8 cellular contexts compared by ENCODE assay signal in the genomic region with DNA sequence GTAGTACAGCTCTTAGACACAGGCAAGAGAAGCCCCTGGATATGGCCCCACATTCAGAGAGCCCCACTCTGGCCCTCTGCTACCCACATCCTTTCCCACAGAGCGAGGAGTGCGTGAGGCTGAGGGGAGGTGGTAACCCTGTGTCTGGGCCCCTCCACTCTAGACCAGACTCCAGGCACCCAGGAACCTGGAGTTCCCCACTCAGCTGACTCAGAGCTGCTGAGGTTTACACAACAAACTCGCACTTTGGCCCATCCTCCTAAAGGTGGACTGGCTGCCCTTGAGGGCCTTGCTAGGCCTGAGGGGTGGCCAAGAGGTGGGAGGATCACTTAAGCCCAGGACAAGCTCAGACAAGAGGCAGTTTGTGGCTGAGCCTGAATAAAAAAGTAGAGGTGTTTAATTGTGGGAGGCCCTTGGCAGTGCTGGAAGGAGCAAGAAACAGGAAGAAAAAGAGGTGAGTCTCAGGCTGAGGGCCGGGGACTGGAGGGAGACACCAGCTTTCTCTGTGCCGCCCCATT. TPM values are rescaled to one million over a fixed set of nuclear protein-coding genes. Genes with fewer than 3 reads are reported as not detected.
DNase-seq lines count a peak whose midpoint lies in the region; ATAC-seq and TF ChIP-seq lines count a peak whose summit lies in the region.

No MANE protein-coding gene starts in this region.

- no CpG with 5 or more reads among the region's 5 CpGs for WGBS in neuronal stem cell (ENCODE audit: extremely low coverage in 2 of 2, insufficient read length in 2 of 2, insufficient replicate concordance in 1 of 2), 2 donors
- 44 to 61% methylated on average over 5 of the region's 5 CpGs for WGBS in lower leg skin, 2 donors

- no peak overlapping the region for H2AK5ac ChIP-seq in neuronal stem cell (ENCODE audit: low read depth, low read length)

- no peak for TF ChIP-seq CTCF in lower leg skin (IDR thresholded peaks at IDR 0.05)
- TF ChIP-seq CTCF in brain microvascular endothelial cell (IDR thresholded peaks at IDR 0.05; ENCODE audit: low read depth, low read length, missing control alignments): no peak

- H3K9me3 Mint-ChIP-seq in activated T-cell treated with anti-CD3 and anti-CD28 coated beads, Interleukin-2, amount 50 U/mL, for 72 hours: no peaks in the 10 kb centered on the region

- H3K27ac ChIP-seq in neuronal stem cell (replicated peaks; ENCODE audit: low read length) (no peak overlapping the region), brain microvascular endothelial cell (no peak overlapping the region)

- no peak overlapping the region for H3K4me2 ChIP-seq in neuronal stem cell (ENCODE audit: insufficient read depth, low read length, poor library complexity, severe bottlenecking)

- peak overlapping the region; percentile 12 for H2AFZ ChIP-seq in neuronal stem cell (ENCODE audit: low read length)

- ATAC-seq in GM19035 (IDR thresholded peaks at IDR 0.05; ENCODE audit: unreplicated experiment) (peak; percentile 94), HG03196 (IDR thresholded peaks at IDR 0.05; ENCODE audit: unreplicated experiment) (peak; percentile 82)
- peak; percentile 99 for ATAC-seq in activated T-cell treated with anti-CD3 and anti-CD28 coated beads, Interleukin-2, amount 50 U/mL, for 72 hours (replicated peaks in 1 of 2)

- H3K18ac ChIP-seq in neuronal stem cell (ENCODE audit: low read length): peak overlapping the region; percentile 70

- H4K91ac ChIP-seq in neuronal stem cell (ENCODE audit: low read depth, low read length, poor library complexity): no peak overlapping the region

- peaks cover 2% of the 10 kb centered on the region for H3K79me1 ChIP-seq in neuronal stem cell (ENCODE audit: low read depth, low read length)

- H3K27ac Mint-ChIP-seq in activated T-cell treated with anti-CD3 and anti-CD28 coated beads, Interleukin-2, amount 50 U/mL, for 72 hours: peak overlapping the region; percentile 98

- DNase-seq in A172 (ENCODE audit: low spot score) (peak; percentile 36), neuronal stem cell (ENCODE audit: low spot score) (no peak), lower leg skin (ENCODE audit: low spot score in 2 of 2) (no peak), 8988T (no peak), brain microvascular endothelial cell (no peak)
- peak; percentile 82 to 89 for DNase-seq in activated T-cell treated with anti-CD3 and anti-CD28 coated beads, Interleukin-2, amount 50 U/mL, for 72 hours

- no peaks in the 10 kb centered on the region for H3K36me3 ChIP-seq in neuronal stem cell (replicated peaks in 1 of 2; ENCODE audit: control insufficient read depth in 2 of 2, insufficient read depth in 2 of 2, low read length in 2 of 2)
- H3K36me3 ChIP-seq in brain microvascular endothelial cell (replicated peaks): no peaks in the 10 kb centered on the region

- H3K27me3 ChIP-seq in neuronal stem cell (ENCODE audit: control insufficient read depth in 3 of 3, insufficient read depth in 3 of 3, low read depth in 1 of 3, low read length in 3 of 3): no peaks in the 10 kb centered on the region
- H3K27me3 ChIP-seq in brain microvascular endothelial cell (replicated peaks): no peaks in the 10 kb centered on the region

- H3K9me3 ChIP-seq in neuronal stem cell (replicated peaks in 1 of 2; ENCODE audit: control insufficient read depth in 2 of 2, insufficient read depth in 1 of 2, low read depth in 1 of 2, low read length in 2 of 2): no peaks in the 10 kb centered on the region

- peak overlapping the region; percentile 91 for H2BK15ac ChIP-seq in neuronal stem cell (ENCODE audit: low read length)

- no peak overlapping the region for H3K4ac ChIP-seq in neuronal stem cell (ENCODE audit: low read length)

- H3K4me1 ChIP-seq in neuronal stem cell (ENCODE audit: control insufficient read depth in 2 of 2, insufficient read depth in 1 of 2, low read depth in 1 of 2, low read length in 2 of 2): no peaks in the 10 kb centered on the region

- in situ Hi-C loops in brain microvascular endothelial cell (cut with HindIII; ENCODE audit: low pct_ligation_motif_present, low sequenced_read_pairs): no loop called here

- no peak overlapping the region for H3K4me3 ChIP-seq in neuronal stem cell (ENCODE audit: low read length in 2 of 2)
- H3K4me3 ChIP-seq in lower leg skin (ENCODE audit: low read depth, poor library complexity, severe bottlenecking): no peak overlapping the region
- no peak overlapping the region for H3K4me3 ChIP-seq in brain microvascular endothelial cell (ENCODE audit: low read depth, low read length)

- H2BK120ac ChIP-seq in neuronal stem cell (ENCODE audit: low read depth, low read length): peak overlapping the region; percentile 97

- TF ChIP-seq POLR2A in lower leg skin (IDR thresholded peaks at IDR 0.05): no peak

- no peak overlapping the region for H3K23ac ChIP-seq in neuronal stem cell (ENCODE audit: low read depth, low read length, poor library complexity)

- no peaks in the 10 kb centered on the region for H3K27me3 Mint-ChIP-seq in activated T-cell treated with anti-CD3 and anti-CD28 coated beads, Interleukin-2, amount 50 U/mL, for 72 hours (ENCODE audit: low read depth)

- peak overlapping the region; percentile 72 to 89 for H3K4me3 Mint-ChIP-seq in activated T-cell treated with anti-CD3 and anti-CD28 coated beads, Interleukin-2, amount 50 U/mL, for 72 hours

- H4K8ac ChIP-seq in neuronal stem cell (ENCODE audit: low read depth, low read length): no peak overlapping the region

- H2BK5ac ChIP-seq in neuronal stem cell (ENCODE audit: low read length): no peak overlapping the region

- H3K9ac ChIP-seq in neuronal stem cell (ENCODE audit: low read depth, low read length, poor library complexity): no peak overlapping the region

- peaks cover 7 to 16% of the 10 kb centered on the region in 2 donors for H3K36me3 Mint-ChIP-seq in activated T-cell treated with anti-CD3 and anti-CD28 coated beads, Interleukin-2, amount 50 U/mL, for 72 hours (ENCODE audit: insufficient read depth in 2 of 2)

- H2BK12ac ChIP-seq in neuronal stem cell (ENCODE audit: low read length): no peak overlapping the region

- intact Hi-C loops in lower leg skin (cut with DNase I; ENCODE audit: low total_unique reads): no loop called here

- peaks cover 50% of the 10 kb centered on the region for H3K4me1 Mint-ChIP-seq in activated T-cell treated with anti-CD3 and anti-CD28 coated beads, Interleukin-2, amount 50 U/mL, for 72 hours (ENCODE audit: low read depth)

- H3K14ac ChIP-seq in neuronal stem cell (ENCODE audit: low read length): no peak overlapping the region

RNA-seq across cellular contexts. Expression of gene MR1, which starts 10.7 kb away (rescaled TPM):
- total RNA-seq in A172 (2014; rRNA removed; shearing (Covaris generic)): 19.6 and 21.1 TPM in 2 replicates
- 10 to 100 TPM; 48.9 to 49.9 TPM for total RNA-seq in activated T-cell treated with anti-CD3 and anti-CD28 coated beads, Interleukin-2, amount 50 U/mL, for 72 hours
- polyA plus RNA-seq in neuronal stem cell (2013, experiment 1 of 2): 0.10 TPM
- polyA plus RNA-seq in neuronal stem cell (2013, experiment 2 of 2): 0.06 TPM
- 10 to 100 TPM; 13.2 to 18.6 (median 16.3) TPM for total RNA-seq in lower leg skin

RNA-seq across cellular contexts. Expression of gene STX6, which starts 21.8 kb away (rescaled TPM):
- total RNA-seq in A172 (2014; rRNA removed; shearing (Covaris generic)): 34.1 and 42.1 TPM in 2 replicates
- 10 to 100 TPM; 20.9 to 21.5 TPM for total RNA-seq in activated T-cell treated with anti-CD3 and anti-CD28 coated beads, Interleukin-2, amount 50 U/mL, for 72 hours
- 15.7 TPM for polyA plus RNA-seq in neuronal stem cell (2013, experiment 1 of 2)
- 16.0 TPM for polyA plus RNA-seq in neuronal stem cell (2013, experiment 2 of 2)
- total RNA-seq in lower leg skin: 10 to 100 TPM; 25.0 to 32.8 (median 28.9) TPM

RNA-seq across cellular contexts. Expression of gene IER5, which starts 44.0 kb away (rescaled TPM):
- 41.9 and 45.0 TPM in 2 replicates for total RNA-seq in A172 (2014; rRNA removed; shearing (Covaris generic))
- 10 to 100 TPM; 71.8 to 72.2 TPM for total RNA-seq in activated T-cell treated with anti-CD3 and anti-CD28 coated beads, Interleukin-2, amount 50 U/mL, for 72 hours
- polyA plus RNA-seq in neuronal stem cell (2013, experiment 1 of 2): 11.5 TPM
- polyA plus RNA-seq in neuronal stem cell (2013, experiment 2 of 2): 11.4 TPM
- 10 to 100 TPM; 36.7 to 53.4 (median 48.3) TPM for total RNA-seq in lower leg skin

Comparison
In these comparisons a context has a peak if more than half of its experiments do, and no peak if none do; other contexts are left out.
1. DNase-seq: peak in A172 (single experiment) and activated T-cell treated with anti-CD3 and anti-CD28 coated beads, Interleukin-2, amount 50 U/mL, for 72 hours (2 of 2); none in neuronal stem cell (single experiment), lower leg skin (0 of 2), 8988T (single experiment) and brain microvascular endothelial cell (single experiment).
2. Peak in every context shown above with its lines, with median percentiles within 50 percentile points of each other: ATAC-seq.